Comparison of ENCODE assay signal across 2 cellular contexts in the genomic region with DNA sequence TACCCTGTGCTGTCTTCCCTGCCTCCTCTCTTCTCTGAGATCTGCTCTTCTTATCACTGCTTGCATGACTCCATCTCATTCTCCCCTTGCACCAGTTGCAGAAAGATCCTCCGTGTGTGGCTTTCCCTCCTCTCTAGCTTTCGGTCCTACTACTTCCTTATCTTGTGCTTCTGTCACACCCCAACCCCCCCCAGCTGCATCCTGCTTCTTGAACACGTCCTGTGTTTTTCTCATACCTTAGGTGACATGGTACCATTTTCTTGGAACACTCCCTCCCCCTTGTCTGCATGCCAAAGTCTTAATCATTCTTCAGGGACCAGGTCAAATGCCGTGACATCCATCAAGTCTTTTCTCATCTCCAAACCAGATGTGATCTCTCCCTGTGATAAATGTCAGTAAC.
TF ChIP-seq lines count a peak whose summit lies in the region.

No MANE protein-coding gene starts in this region.

TF ChIP-seq in HEK293T, 16 proteins besides CTCF, POLR2A, EP300 and RAD21:
- no peak for TF ChIP-seq FOXM1 (IDR thresholded peaks at IDR 0.05; ENCODE audit: borderline replicate concordance)

TF ChIP-seq in HepG2, 621 proteins besides CTCF, POLR2A, EP300 and RAD21:
- TF ChIP-seq NFE2L1 (CRISPR knock-in tag; IDR thresholded peaks at IDR 0.05; ENCODE audit: borderline replicate concordance) (no peak), ATAD3A (CRISPR knock-in tag; IDR thresholded peaks at IDR 0.05) (no peak), ZNF557 (CRISPR knock-in tag; IDR thresholded peaks at IDR 0.05) (no peak), ELF4 (CRISPR knock-in tag; IDR thresholded peaks at IDR 0.05; ENCODE audit: borderline replicate concordance) (no peak), PAF1 (CRISPR knock-in tag; IDR thresholded peaks at IDR 0.05) (no peak), HNRNPUL1 (IDR thresholded peaks at IDR 0.05; ENCODE audit: low read depth, low read length) (no peak), ZNF234 (CRISPR knock-in tag; conservative IDR thresholded peaks at IDR 0.05) (no peak), SETDB1 (CRISPR knock-in tag; IDR thresholded peaks at IDR 0.05; ENCODE audit: borderline replicate concordance) (no peak), ZNF383 (CRISPR knock-in tag; IDR thresholded peaks at IDR 0.05; ENCODE audit: borderline replicate concordance) (no peak), HOXA9 (CRISPR knock-in tag; IDR thresholded peaks at IDR 0.05; ENCODE audit: borderline replicate concordance) (no peak), ZNF232 (CRISPR knock-in tag; IDR thresholded peaks at IDR 0.05; ENCODE audit: borderline replicate concordance) (no peak), HHEX (CRISPR knock-in tag; IDR thresholded peaks at IDR 0.05) (no peak), ZNF589 (CRISPR knock-in tag; conservative IDR thresholded peaks at IDR 0.05) (no peak), ZNF569 (CRISPR knock-in tag; IDR thresholded peaks at IDR 0.05; ENCODE audit: borderline replicate concordance) (no peak), NCOA1 (CRISPR knock-in tag; IDR thresholded peaks at IDR 0.05) (no peak), AGO1 (IDR thresholded peaks at IDR 0.05; ENCODE audit: low read depth, low read length, poor library complexity, severe bottlenecking) (no peak)
- TF ChIP-seq, protein P1, sequence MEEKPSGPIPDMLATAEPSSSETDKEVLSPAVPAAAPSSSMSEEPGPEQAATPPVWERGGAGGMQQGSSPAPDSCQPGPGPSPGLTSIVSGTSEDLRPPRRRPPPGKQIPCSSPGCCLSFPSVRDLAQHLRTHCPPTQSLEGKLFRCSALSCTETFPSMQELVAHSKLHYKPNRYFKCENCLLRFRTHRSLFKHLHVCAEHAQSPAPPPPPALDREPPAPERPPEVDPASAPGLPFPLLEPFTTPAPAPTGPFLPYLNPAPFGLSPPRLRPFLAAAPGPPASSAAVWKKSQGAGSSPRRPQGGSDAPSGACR (CRISPR knock-in tag; IDR thresholded peaks at IDR 0.05) = no peak
